ENCODE assay signal across 13 cellular contexts in the genomic region with DNA sequence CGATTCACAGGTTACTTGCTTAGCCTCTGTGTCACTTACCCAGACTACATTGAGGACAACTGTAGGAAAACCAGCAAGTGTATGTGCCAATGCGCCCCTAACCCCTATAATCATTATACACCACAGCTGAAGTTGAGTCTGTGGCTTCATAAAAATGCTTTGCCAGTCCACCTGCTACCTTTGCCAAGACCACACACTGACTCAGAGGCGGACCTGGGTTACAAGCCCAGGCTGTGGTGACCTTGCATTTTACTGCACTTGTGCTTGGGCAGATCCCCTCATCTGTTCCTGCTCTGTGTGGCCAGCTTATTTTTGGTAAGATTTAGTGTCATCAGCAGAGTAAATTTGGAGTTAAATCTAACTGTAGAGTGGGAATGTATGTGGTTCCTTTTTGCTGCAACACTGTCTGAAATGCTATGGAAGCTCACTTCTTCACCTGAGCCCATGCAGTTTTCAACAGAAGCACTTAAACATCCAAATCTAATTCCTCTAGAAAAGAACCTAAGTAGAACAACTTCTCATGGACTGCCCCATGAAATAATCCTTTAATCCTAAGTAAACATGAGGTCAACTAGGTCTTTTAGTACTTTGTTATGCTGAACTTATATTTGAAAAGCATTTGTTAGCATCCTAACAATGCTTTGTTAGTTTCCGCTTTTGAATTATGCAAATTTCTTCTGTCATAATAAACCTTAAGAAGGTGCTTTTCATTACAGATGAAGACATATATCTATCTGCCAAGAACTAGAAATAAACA.
"Had no signal": no experiment of that assay in that cellular context is flagged by ENCODE, and none has a peak within 500 bp of the region (broad histone marks: within the 10 kb centered on the region; RNA-seq: fewer than 3 reads in every experiment).

No MANE protein-coding gene starts in this region.

- H3K4me3 ChIP-seq: colonic mucosa, hepatocyte, sigmoid colon had no signal

- DNase-seq: colonic mucosa; dermis blood vessel endothelial cell; endodermal cell; foreskin keratinocyte; head of caudate nucleus; kidney; naive thymus-derived CD8-positive, alpha-beta T cell; sigmoid colon; small intestine; stimulated activated CD4-positive, alpha-beta T cell treated with anti-CD3 and anti-CD28 coated beads, Interleukin-12 subunit alpha, Interleukin-12 subunit beta, amount 100 ng/mL, for 4 hours; stimulated activated naive CD4-positive, alpha-beta T cell treated with Interleukin-2 at 50 U/mL for 16 hours; trophoblast cell had no signal

- ATAC-seq: naive thymus-derived CD8-positive, alpha-beta T cell had no signal
